In genomic region chr15:80310776-80311175, GRCh38 we compare ENCODE assay signal across 1 cellular context.
TF ChIP-seq lines count a peak whose summit lies in the region.

No MANE protein-coding gene starts in this region.

TF ChIP-seq in K562, 482 proteins besides CTCF, POLR2A, EP300 and RAD21 (continued from another document):
- TF ChIP-seq, protein P1, sequence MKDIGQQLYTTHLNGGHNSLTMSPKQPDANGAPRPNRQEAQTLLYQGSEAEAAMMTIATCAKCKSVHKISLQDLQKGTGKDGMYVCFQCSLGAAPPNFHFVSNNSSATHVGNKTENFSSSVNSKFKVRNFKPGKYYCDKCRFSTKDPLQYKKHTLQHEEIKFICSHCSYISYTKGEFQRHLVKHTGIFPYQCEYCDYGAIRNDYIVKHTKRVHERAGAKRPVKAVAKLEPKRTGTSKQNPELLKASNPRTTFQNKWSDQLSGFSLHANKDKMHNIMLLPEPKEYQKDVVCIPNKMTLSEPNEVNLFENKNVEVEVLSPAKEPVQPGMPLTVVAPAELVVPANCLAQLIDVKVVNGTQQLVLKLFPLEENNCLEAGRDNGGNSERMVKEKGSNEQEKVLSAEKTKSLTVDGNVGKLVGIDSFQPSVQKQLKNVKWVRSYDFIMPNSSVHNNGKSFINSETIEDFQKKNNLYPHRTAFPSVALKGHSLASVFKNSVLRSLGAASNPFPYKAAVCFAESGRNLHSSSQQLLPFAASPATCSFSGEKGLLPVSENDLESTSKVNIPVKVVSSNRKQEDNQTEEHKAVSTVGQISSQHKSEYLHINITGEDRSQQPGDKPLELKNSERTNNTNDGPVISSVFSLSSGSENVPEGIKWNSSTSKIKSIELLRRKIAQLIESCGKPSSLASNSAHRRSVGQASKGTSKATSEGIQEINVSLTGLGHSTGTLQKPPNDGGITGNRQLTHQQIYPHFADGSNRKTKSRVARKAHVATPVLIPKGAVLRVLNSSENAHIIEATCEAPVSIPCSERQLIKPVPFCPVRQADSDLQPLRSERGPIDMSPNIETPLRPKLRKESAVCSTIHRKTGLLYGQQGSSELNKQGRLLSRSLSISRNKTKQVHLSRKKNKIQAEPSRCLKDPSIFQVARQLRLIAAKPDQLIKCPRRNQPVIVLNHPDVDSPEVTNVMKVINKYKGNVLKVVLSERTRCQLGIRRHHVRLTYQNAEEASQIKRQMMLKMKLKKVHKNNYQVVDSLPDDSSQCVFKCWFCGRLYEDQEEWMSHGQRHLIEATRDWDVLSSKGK (CRISPR knock-in tag; IDR thresholded peaks at IDR 0.05) = no peak
- TF ChIP-seq FOSL1 (tag; conservative IDR thresholded peaks at IDR 0.05) (peak; percentile 54), ZNF316 (IDR thresholded peaks at IDR 0.05) (no peak), HOXB6 (CRISPR knock-in tag; IDR thresholded peaks at IDR 0.05; ENCODE audit: borderline replicate concordance) (no peak), HNRNPH1 (optimal IDR thresholded peaks at IDR 0.05; ENCODE audit: low read depth, low read length) (no peak), CHD2 (IDR thresholded peaks at IDR 0.05; ENCODE audit: low read depth, low read length) (peak; percentile 49; the same call in 1 of the 2 replicates), PPARD (CRISPR knock-in tag; IDR thresholded peaks at IDR 0.05) (no peak), PCBP2 (IDR thresholded peaks at IDR 0.05; ENCODE audit: low read depth, low read length, poor library complexity, severe bottlenecking) (no peak), HEY1 (CRISPR knock-in tag; IDR thresholded peaks at IDR 0.05; ENCODE audit: borderline replicate concordance) (no peak), NFE2 (IDR thresholded peaks at IDR 0.05; ENCODE audit: low read depth) (no peak), DMBX1 (CRISPR knock-in tag; IDR thresholded peaks at IDR 0.05; ENCODE audit: borderline replicate concordance) (no peak), ZNF232 (CRISPR knock-in tag; IDR thresholded peaks at IDR 0.05) (no peak), ZNF696 (CRISPR knock-in tag; conservative IDR thresholded peaks at IDR 0.05) (no peak), HCFC1 (IDR thresholded peaks at IDR 0.05; ENCODE audit: low read depth, low read length) (no peak)
- TF ChIP-seq, protein P2, sequence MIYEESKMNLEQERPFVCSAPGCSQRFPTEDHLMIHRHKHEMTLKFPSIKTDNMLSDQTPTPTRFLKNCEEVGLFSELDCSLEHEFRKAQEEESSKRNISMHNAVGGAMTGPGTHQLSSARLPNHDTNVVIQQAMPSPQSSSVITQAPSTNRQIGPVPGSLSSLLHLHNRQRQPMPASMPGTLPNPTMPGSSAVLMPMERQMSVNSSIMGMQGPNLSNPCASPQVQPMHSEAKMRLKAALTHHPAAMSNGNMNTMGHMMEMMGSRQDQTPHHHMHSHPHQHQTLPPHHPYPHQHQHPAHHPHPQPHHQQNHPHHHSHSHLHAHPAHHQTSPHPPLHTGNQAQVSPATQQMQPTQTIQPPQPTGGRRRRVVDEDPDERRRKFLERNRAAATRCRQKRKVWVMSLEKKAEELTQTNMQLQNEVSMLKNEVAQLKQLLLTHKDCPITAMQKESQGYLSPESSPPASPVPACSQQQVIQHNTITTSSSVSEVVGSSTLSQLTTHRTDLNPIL (CRISPR knock-in tag; IDR thresholded peaks at IDR 0.05) = no peak
TF ChIP-seq in K562: peak in this region for 3.
